Comparison of ENCODE assay signal across 8 cellular contexts in genomic region chr20:5056801-5057599, GRCh38. TPM values are rescaled to one million over a fixed set of nuclear protein-coding genes. Genes with fewer than 3 reads are reported as not detected.
DNase-seq lines count a peak whose midpoint lies in the region; ATAC-seq and TF ChIP-seq lines count a peak whose summit lies in the region.

No MANE protein-coding gene starts in this region.

- H3K27ac Mint-ChIP-seq in natural killer cell treated with Interleukin-12 subunit alpha and Interleukin-12 subunit beta and Interleukin-15 and Interleukin-18, amount 100 ng/mL, for 72 hours, result peak overlapping the region; percentile 64 to 79

- H3K27me3 ChIP-seq in effector memory CD4-positive, alpha-beta T cell (replicated peaks; ENCODE audit: control insufficient read depth, insufficient read depth, low read length, poor library complexity, severe bottlenecking), result no peaks in the 10 kb centered on the region
- H3K27me3 ChIP-seq in tibial nerve, result no peaks in the 10 kb centered on the region

- WGBS in tibial nerve, 2 donors, result 22 to 26% methylated on average over 5 of the region's 5 CpGs

- H3K4me1 Mint-ChIP-seq in natural killer cell treated with Interleukin-12 subunit alpha and Interleukin-12 subunit beta and Interleukin-15 and Interleukin-18, amount 100 ng/mL, for 72 hours (ENCODE audit: low read depth in 2 of 2), result peaks cover 22 to 30% of the 10 kb centered on the region in 2 donors

- ATAC-seq in natural killer cell treated with Interleukin-12 subunit alpha and Interleukin-12 subunit beta and Interleukin-15 and Interleukin-18, amount 100 ng/mL, for 72 hours, result peak; percentile 91 to 96
- ATAC-seq in GM18870 (IDR thresholded peaks at IDR 0.05; ENCODE audit: unreplicated experiment), result no peak

- TF ChIP-seq CTCF in GM12873 (IDR thresholded peaks at IDR 0.05; ENCODE audit: insufficient read depth, low read depth, low read length, missing control alignments), result peak; percentile 66
- peak in 3 of 5 experiments; percentile 7 to 38 (median 7) for TF ChIP-seq CTCF in tibial nerve (IDR thresholded peaks at IDR 0.05)

- no peaks in the 10 kb centered on the region for H3K9me3 Mint-ChIP-seq in natural killer cell treated with Interleukin-12 subunit alpha and Interleukin-12 subunit beta and Interleukin-15 and Interleukin-18, amount 100 ng/mL, for 72 hours

- no peak overlapping the region for H3K27ac ChIP-seq in effector memory CD4-positive, alpha-beta T cell (ENCODE audit: insufficient read depth, low read length, poor library complexity, severe bottlenecking)
- H3K27ac ChIP-seq in tibial nerve, result peak overlapping the region in 1 of 4 donors; percentile 74

- H3K4me3 Mint-ChIP-seq in natural killer cell treated with Interleukin-12 subunit alpha and Interleukin-12 subunit beta and Interleukin-15 and Interleukin-18, amount 100 ng/mL, for 72 hours, result peak overlapping the region; percentile 32

- H3K4me1 ChIP-seq in effector memory CD4-positive, alpha-beta T cell (ENCODE audit: control insufficient read depth, insufficient read depth, low read length, poor library complexity, severe bottlenecking), result peaks cover 12% of the 10 kb centered on the region
- peaks cover 0 to 7% (median 0%) of the 10 kb centered on the region in 4 donors for H3K4me1 ChIP-seq in tibial nerve

- H3K9me3 ChIP-seq in effector memory CD4-positive, alpha-beta T cell (ENCODE audit: control insufficient read depth, low read length), result no peaks in the 10 kb centered on the region
- H3K9me3 ChIP-seq in tibial nerve, result no peaks in the 10 kb centered on the region

- no peaks in the 10 kb centered on the region for H3K36me3 ChIP-seq in effector memory CD4-positive, alpha-beta T cell (ENCODE audit: control insufficient read depth, insufficient read depth, low read length)
- peaks cover 0 to 18% (median 0%) of the 10 kb centered on the region in 3 donors for H3K36me3 ChIP-seq in tibial nerve

- no peak overlapping the region for H3K4me3 ChIP-seq in effector memory CD4-positive, alpha-beta T cell (ENCODE audit: insufficient read depth, low read depth, low read length, poor library complexity, severe bottlenecking)
- no peak overlapping the region for H3K4me3 ChIP-seq in tibial nerve

- TF ChIP-seq EP300 in tibial nerve (IDR thresholded peaks at IDR 0.05), result peak in 1 of 2 donors; percentile 53

- DNase-seq in LoVo (ENCODE audit: low spot score) (peak; percentile 39), tibial nerve (ENCODE audit: low spot score in 2 of 2) (peak in 1 of 2 donors; percentile 35), HK-2 (ENCODE audit: unreplicated experiment) (no peak)
- peak; percentile 70 to 82 for DNase-seq in activated CD4-positive, alpha-beta T cell treated with anti-CD3 and anti-CD28 coated beads for 4 hours
- peak; percentile 43 to 51 (median 47) for DNase-seq in effector memory CD4-positive, alpha-beta T cell
- DNase-seq in natural killer cell treated with Interleukin-12 subunit alpha and Interleukin-12 subunit beta and Interleukin-15 and Interleukin-18, amount 100 ng/mL, for 72 hours (ENCODE audit: low spot score), result peak; percentile 69

- H3K36me3 Mint-ChIP-seq in natural killer cell treated with Interleukin-12 subunit alpha and Interleukin-12 subunit beta and Interleukin-15 and Interleukin-18, amount 100 ng/mL, for 72 hours, result no peaks in the 10 kb centered on the region

- H3K27me3 Mint-ChIP-seq in natural killer cell treated with Interleukin-12 subunit alpha and Interleukin-12 subunit beta and Interleukin-15 and Interleukin-18, amount 100 ng/mL, for 72 hours, result no peaks in the 10 kb centered on the region

- no peak for TF ChIP-seq POLR2A in tibial nerve (IDR thresholded peaks at IDR 0.05)

RNA-seq across cellular contexts. Expression of gene SLC23A2, which starts 55.7 kb away (rescaled TPM):
- 10 to 100 TPM; 18.6 to 32.9 TPM for total RNA-seq in natural killer cell treated with Interleukin-12 subunit alpha and Interleukin-12 subunit beta and Interleukin-15 and Interleukin-18, amount 100 ng/mL, for 72 hours
- total RNA-seq in tibial nerve, result 10 to 100 TPM; 30.6 to 48.5 (median 40.6) TPM

RNA-seq across cellular contexts. Expression of gene TMEM230, which starts 55.9 kb away (rescaled TPM):
- 10 to 100 TPM; 68.3 to 78.1 TPM for total RNA-seq in natural killer cell treated with Interleukin-12 subunit alpha and Interleukin-12 subunit beta and Interleukin-15 and Interleukin-18, amount 100 ng/mL, for 72 hours
- 10 to 100 TPM; 55.9 to 88.1 (median 84.7) TPM for total RNA-seq in tibial nerve
